In genomic region chr6:87257565-87257964, GRCh38 we compare ENCODE assay signal across 1 cellular context.
TF ChIP-seq lines count a peak whose summit lies in the region.

No MANE protein-coding gene starts in this region.

TF ChIP-seq in GM23338, 12 proteins besides CTCF, POLR2A, EP300 and RAD21 (continued from another document):
- TF ChIP-seq REST (IDR thresholded peaks at IDR 0.05; ENCODE audit: unreplicated experiment) (no peak), ETS1 (IDR thresholded peaks at IDR 0.05) (no peak), STAT1 (IDR thresholded peaks at IDR 0.05; ENCODE audit: unreplicated experiment) (no peak), ZNF114 (CRISPR knock-in tag; IDR thresholded peaks at IDR 0.05) (no peak)
